In the genomic region with DNA sequence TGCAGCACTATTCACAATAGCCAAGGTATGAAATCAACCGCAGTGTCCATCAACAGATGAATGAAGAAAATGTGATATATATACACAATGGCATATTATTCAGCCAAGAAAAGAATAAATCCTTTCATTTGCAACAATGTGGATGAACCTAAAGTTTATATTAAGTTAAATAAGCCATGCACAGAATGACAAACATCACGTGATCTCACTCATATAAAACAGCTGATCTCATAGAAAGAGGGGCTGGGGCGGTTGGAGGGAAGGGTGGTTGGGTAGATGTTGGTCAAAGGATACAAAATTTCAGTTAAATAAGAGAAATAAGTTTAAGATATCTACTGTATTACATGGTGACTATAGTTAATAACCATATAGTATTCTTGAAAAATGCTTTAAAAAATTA, we compare ENCODE assay signal across 21 cellular contexts.
DNase-seq lines count a peak whose midpoint lies in the region; ATAC-seq, FAIRE-seq and TF ChIP-seq lines count a peak whose summit lies in the region.
"Had no signal": no experiment of that assay in that cellular context is flagged by ENCODE, and none has a peak within 500 bp of the region (broad histone marks: within the 10 kb centered on the region; RNA-seq: fewer than 3 reads in every experiment).

No MANE protein-coding gene starts in this region.

- 61% methylated on average over 3 of the region's 3 CpGs for WGBS in GM12878 (ENCODE audit: insufficient coverage, insufficient replicate concordance, low lambda C conversion rate, missing lambda C conversion rate)

- 0 out of 2 replicates have a peak, but pooled peaks cover 5% of the 10 kb centered on the region for H3K9me2 ChIP-seq in PC-9 (ENCODE audit: insufficient read depth)

- no peak for TF ChIP-seq EP300 in GM12878 (IDR thresholded peaks at IDR 0.05; ENCODE audit: borderline replicate concordance in 1 of 2, control insufficient read depth in 1 of 2, low read depth in 2 of 2, low read length in 2 of 2)

- no TSS peak for BruUV-seq in GM12878 (replicated peaks; lab: Mats Ljungman, UMichigan)
- BruUV-seq in PC-9 (replicated peaks; lab: Mats Ljungman, UMichigan) = no TSS peak

- DNase-seq in NCI-H774 (lab: John Stamatoyannopoulos, UW) (peak; percentile 28), GM12878 (ENCODE audit: low read depth, low spot score) (no peak), PC-9 (no peak), hippocampal formation (lab: John Stamatoyannopoulos, UW) (no peak)
- DNase-seq: 8988T; ACHN; BE2C; C1 segment of cervical spinal cord; CD4-positive, alpha-beta memory T cell; CD4-positive, CD25-positive, alpha-beta regulatory T cell; CD8-positive, alpha-beta memory T cell; COR-L47; DMS 273 treated with DMSO at 0.1 percent for 48 hours; DMS153; DMS79 treated with DMSO at 0.1 percent for 48 hours; GF-D8 had no signal

- SMC1A ChIA-PET in GM12878 (lab: Charles Lee; ENCODE audit: uncharacterized antibody, unreplicated experiment) = no interaction called here

- H3K9me3 ChIP-seq in GM12878 (replicated peaks; ENCODE audit: control insufficient read depth, insufficient read depth, low read length) = no peaks in the 10 kb centered on the region
- no peaks in the 10 kb centered on the region for H3K9me3 ChIP-seq in PC-9 (ENCODE audit: insufficient read depth, low read depth)
- H3K9me3 ChIP-seq: BE2C, BLaER1 had no signal

- H3K79me2 ChIP-seq in GM12878 (ENCODE audit: control insufficient read depth, insufficient read depth, low read length) (no peaks in the 10 kb centered on the region), PC-9 (ENCODE audit: low read depth) (no peaks in the 10 kb centered on the region)

- H3K27ac ChIP-seq in GM12878 (ENCODE audit: control insufficient read depth, insufficient read depth) (no peak overlapping the region), PC-9 (no peak overlapping the region)
- H3K27ac ChIP-seq: BLaER1 had no signal

- CTCF ChIA-PET in GM12878 (lab: Yijun Ruan, JAX) (no interaction called here), PC-9 (lab: Charles Lee) (no interaction called here)

- RAD21 ChIA-PET in GM12878 (lab: Charles Lee; ENCODE audit: unreplicated experiment) = no interaction called here

- FAIRE-seq in GM12878 (lab: Jason Lieb, UNC) (no peak), islet of Langerhans (lab: Jason Lieb, UNC) (peak; percentile 41)
- FAIRE-seq: G401.6, GM12892, GM18507 had no signal

- H2AFZ ChIP-seq in GM12878 (ENCODE audit: control insufficient read depth, low read depth, low read length) (no peak overlapping the region), PC-9 (no peak overlapping the region)

- H4K20me1 ChIP-seq in GM12878 (ENCODE audit: control insufficient read depth, insufficient read depth) (no peaks in the 10 kb centered on the region), PC-9 (ENCODE audit: insufficient read depth) (no peaks in the 10 kb centered on the region)
- H4K20me1 ChIP-seq: BLaER1 had no signal

- POLR2A ChIA-PET in GM12878 (lab: Charles Lee) (no interaction called here), PC-9 (lab: Charles Lee; ENCODE audit: unreplicated experiment) (no interaction called here)

- intact Hi-C loops in GM12878 (cut with micrococcal nuclease; ENCODE audit: unreplicated experiment) (no loop called here), PC-9 (cut with micrococcal nuclease; ENCODE audit: unreplicated experiment) (no loop called here)

- in situ Hi-C loops in GM12878 (cut with MboI) = no loop called here

- H3K27me3 ChIP-seq in GM12878 (replicated peaks in 1 of 2; ENCODE audit: control insufficient read depth in 2 of 2, insufficient read depth in 2 of 2, low read length in 1 of 2) (no peaks in the 10 kb centered on the region), PC-9 (ENCODE audit: insufficient read depth, low read depth) (no peaks in the 10 kb centered on the region)
- H3K27me3 ChIP-seq: BE2C, BLaER1 had no signal

- 0 out of 2 replicates have a peak, but pooled peaks cover 3% of the 10 kb centered on the region for H3F3A ChIP-seq in PC-9 (ENCODE audit: insufficient read depth, low read depth)

- H3K4me1 ChIP-seq in GM12878 (ENCODE audit: control insufficient read depth, insufficient read depth, low read length) (no peaks in the 10 kb centered on the region), PC-9 (replicated peaks; ENCODE audit: insufficient read depth) (no peaks in the 10 kb centered on the region)
- H3K4me1 ChIP-seq: BE2C, BLaER1 had no signal

- H3K4me2 ChIP-seq in GM12878 (ENCODE audit: control insufficient read depth, insufficient read depth) (no peak overlapping the region), PC-9 (no peak overlapping the region)
- H3K4me2 ChIP-seq: BLaER1 had no signal

- TF ChIP-seq CTCF in GM12878 (IDR thresholded peaks at IDR 0.05 in 2 of 3, conservative IDR thresholded peaks at IDR 0.05 in 1 of 3; ENCODE audit: control insufficient read depth in 2 of 3, extremely low read depth in 1 of 3, insufficient read depth in 1 of 3, low read depth in 3 of 3, low read length in 3 of 3) (no peak), PC-9 (conservative IDR thresholded peaks at IDR 0.05) (no peak)

- no peak for TF ChIP-seq RAD21 in GM12878 (IDR thresholded peaks at IDR 0.05; ENCODE audit: insufficient read depth, low read depth, low read length)

- H3K4me3 ChIP-seq in GM12878 (no peak overlapping the region), PC-9 (no peak overlapping the region)
- H3K4me3 ChIP-seq: BLaER1 had no signal

- TF ChIP-seq POLR2A in GM12878 (IDR thresholded peaks at IDR 0.05; ENCODE audit: low read depth, low read length) = no peak

- no peak for ATAC-seq in GM12878

- no peak overlapping the region for H3K9ac ChIP-seq in GM12878 (ENCODE audit: control insufficient read depth, insufficient read depth, low read length)
- H3K9ac ChIP-seq: BLaER1 had no signal

- H3K36me3 ChIP-seq in GM12878 (ENCODE audit: control insufficient read depth in 2 of 2, insufficient read depth in 2 of 2, low read length in 1 of 2) (no peaks in the 10 kb centered on the region), PC-9 (ENCODE audit: low read depth) (no peaks in the 10 kb centered on the region)
- H3K36me3 ChIP-seq: BE2C, BLaER1 had no signal

TF ChIP-seq in GM12878, 131 proteins besides CTCF, POLR2A, EP300 and RAD21:
- TF ChIP-seq RAD51 (IDR thresholded peaks at IDR 0.05) (0 out of 2 replicates have a peak, but pooled peaks have one; percentile 46), FOS (IDR thresholded peaks at IDR 0.05; ENCODE audit: borderline replicate concordance, extremely low read depth, insufficient read length) (no peak)
